Comparison of ENCODE assay signal across 1 cellular context in genomic region chr14:91063119-91063518, GRCh38.
A peak's percentile ranks its signal among the peaks of the same experiment; 100 is the strongest.
TF ChIP-seq lines count a peak whose summit lies in the region.

No MANE protein-coding gene starts in this region.

TF ChIP-seq in GM12878, 131 proteins besides CTCF, POLR2A, EP300 and RAD21 (continued from another document and continues in another):
- TF ChIP-seq USF1 (IDR thresholded peaks at IDR 0.05; ENCODE audit: borderline replicate concordance, extremely low read length, insufficient read depth, low read depth, low read length) (no peak), PRDM15 (CRISPR knock-in tag; IDR thresholded peaks at IDR 0.05) (no peak), ZZZ3 (IDR thresholded peaks at IDR 0.05; ENCODE audit: control insufficient read depth, insufficient read length, low read depth) (no peak), RAD51 (IDR thresholded peaks at IDR 0.05) (peak; percentile 70), FOXK2 (IDR thresholded peaks at IDR 0.05) (no peak), TARDBP (IDR thresholded peaks at IDR 0.05; ENCODE audit: borderline replicate concordance) (no peak), TCF7 (IDR thresholded peaks at IDR 0.05; ENCODE audit: borderline replicate concordance) (no peak), RELA (IDR thresholded peaks at IDR 0.05; ENCODE audit: borderline replicate concordance, partially characterized antibody) (no peak), SUPT20H (IDR thresholded peaks at IDR 0.05; ENCODE audit: borderline replicate concordance, control insufficient read depth, low read depth, low read length) (no peak), MEF2A (IDR thresholded peaks at IDR 0.05; ENCODE audit: insufficient read depth, low read depth, low read length) (no peak), CREM (IDR thresholded peaks at IDR 0.05; ENCODE audit: low read depth) (no peak), KLF5 (IDR thresholded peaks at IDR 0.05; ENCODE audit: partially characterized antibody) (no peak), SREBF1 (IDR thresholded peaks at IDR 0.05; ENCODE audit: low read length) (no peak), STAT1 (conservative IDR thresholded peaks at IDR 0.05) (no peak), CHD4 (IDR thresholded peaks at IDR 0.05) (no peak), E4F1 (IDR thresholded peaks at IDR 0.05; ENCODE audit: borderline replicate concordance, partially characterized antibody) (no peak), TCF12 (IDR thresholded peaks at IDR 0.05; ENCODE audit: low read depth, low read length) (no peak), TCF3 (IDR thresholded peaks at IDR 0.05; ENCODE audit: borderline replicate concordance, insufficient read depth, low read depth, low read length) (no peak), BCL3 (IDR thresholded peaks at IDR 0.05; ENCODE audit: borderline replicate concordance, insufficient read depth, low read depth, low read length, poor library complexity, severe bottlenecking) (no peak), PML (IDR thresholded peaks at IDR 0.05; ENCODE audit: low read length) (no peak), SREBF2 (IDR thresholded peaks at IDR 0.05; ENCODE audit: low read length) (no peak), ZNF24 (IDR thresholded peaks at IDR 0.05) (no peak), RFX5 (IDR thresholded peaks at IDR 0.05; ENCODE audit: low read depth, low read length) (no peak), FOXM1 (IDR thresholded peaks at IDR 0.05; ENCODE audit: low read depth, low read length) (no peak), JUNB (IDR thresholded peaks at IDR 0.05) (no peak), CEBPZ (IDR thresholded peaks at IDR 0.05; ENCODE audit: low read depth, low read length) (no peak), PKNOX1 (IDR thresholded peaks at IDR 0.05) (no peak), ZNF622 (IDR thresholded peaks at IDR 0.05) (no peak), HDAC6 (IDR thresholded peaks at IDR 0.05; ENCODE audit: unreplicated experiment) (no peak), SPI1 (IDR thresholded peaks at IDR 0.05; ENCODE audit: borderline replicate concordance, insufficient read depth, low read depth, low read length) (peak; percentile 34; the same call in 1 of the 2 replicates), IKZF1 (conservative IDR thresholded peaks at IDR 0.05) (no peak; the same call in 1 of the 2 replicates), ZNF687 (IDR thresholded peaks at IDR 0.05) (peak; percentile 34; the same call in 1 of the 2 replicates), ZNF274 (IDR thresholded peaks at IDR 0.05; ENCODE audit: insufficient read depth, insufficient read length) (no peak), CHD1 (IDR thresholded peaks at IDR 0.05; ENCODE audit: low read depth, low read length) (no peak), ETV6 (conservative IDR thresholded peaks at IDR 0.05 in 1 of 2, IDR thresholded peaks at IDR 0.05 in 1 of 2; ENCODE audit: borderline replicate concordance in 1 of 2, low read depth in 1 of 2) (peak in 1 of 2 experiments; percentile 65; a peak in 1 of 4 replicates), CBX5 (IDR thresholded peaks at IDR 0.05; ENCODE audit: low read depth) (no peak), NBN (IDR thresholded peaks at IDR 0.05) (no peak), GATAD2B (conservative IDR thresholded peaks at IDR 0.05; ENCODE audit: low read depth) (no peak), PBX3 (IDR thresholded peaks at IDR 0.05; ENCODE audit: insufficient replicate concordance, low read depth, low read length) (no peak), CEBPB (IDR thresholded peaks at IDR 0.05; ENCODE audit: borderline replicate concordance in 1 of 2, low read depth in 2 of 2, low read length in 2 of 2) (no peak), HSF1 (IDR thresholded peaks at IDR 0.05; ENCODE audit: low read depth, low read length) (no peak), HDAC2 (IDR thresholded peaks at IDR 0.05) (no peak)
